In the genomic region with DNA sequence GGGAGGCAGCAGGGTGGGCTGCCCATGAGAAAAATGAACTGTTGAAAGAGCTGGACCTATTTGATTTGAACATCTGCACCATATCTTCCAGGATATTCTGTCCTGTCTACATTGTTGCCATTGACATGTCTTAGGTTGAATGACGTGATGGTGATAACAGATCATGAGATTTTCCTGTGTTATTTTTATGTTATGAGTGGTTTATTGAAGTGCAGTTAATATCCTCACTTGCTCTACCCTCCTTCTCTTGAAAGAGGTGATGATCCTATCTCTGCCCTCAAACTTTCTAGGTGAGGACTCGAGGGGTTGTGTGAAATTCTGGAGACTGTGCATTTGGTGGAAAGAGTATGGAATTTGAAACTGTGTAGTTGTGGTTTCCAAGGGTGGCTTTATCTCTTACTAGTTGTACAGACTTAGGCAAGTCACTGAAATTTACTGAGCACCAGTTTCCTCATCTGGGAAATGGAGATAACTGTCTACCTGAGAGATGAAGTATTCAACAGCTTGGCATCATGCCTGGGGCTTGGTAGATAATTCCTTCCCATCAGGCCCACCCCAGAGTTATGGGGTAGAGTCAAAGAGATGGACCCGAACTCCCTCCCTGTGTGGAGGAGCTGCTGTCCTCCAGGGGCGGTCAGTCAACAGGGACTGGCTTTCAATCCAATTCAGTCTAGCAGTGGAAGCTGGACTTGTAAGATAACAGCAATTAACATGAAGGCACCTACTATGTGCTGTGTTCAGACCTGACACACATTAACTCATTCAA, we compare ENCODE assay signal across 1 cellular context.
TF ChIP-seq lines count a peak whose summit lies in the region.

No MANE protein-coding gene starts in this region.

TF ChIP-seq in K562, 482 proteins besides CTCF, POLR2A, EP300 and RAD21 (continued from another document and continues in another):
- TF ChIP-seq AFF1 (IDR thresholded peaks at IDR 0.05; ENCODE audit: low read depth in 1 of 2, partially characterized antibody in 2 of 2) (peak; percentile 40 to 66), SMAD2 (IDR thresholded peaks at IDR 0.05; ENCODE audit: low read depth, low read length) (no peak), ZKSCAN1 (IDR thresholded peaks at IDR 0.05; ENCODE audit: low read depth, low read length) (peak; percentile 100), POLR2AphosphoS5 (IDR thresholded peaks at IDR 0.05; ENCODE audit: control insufficient read depth, insufficient read depth, low read depth, low read length) (peak; percentile 84), CBFB (CRISPR knock-in tag; IDR thresholded peaks at IDR 0.05) (no peak), ZEB2 (IDR thresholded peaks at IDR 0.05) (peak; percentile 98), LCOR (CRISPR knock-in tag; IDR thresholded peaks at IDR 0.05) (0 out of 2 replicates have a peak, but pooled peaks have one; percentile 65), HNRNPH1 (optimal IDR thresholded peaks at IDR 0.05; ENCODE audit: low read depth, low read length) (no peak), USF1 (CRISPR knock-in tag; IDR thresholded peaks at IDR 0.05) (no peak), CCNT2 (IDR thresholded peaks at IDR 0.05; ENCODE audit: borderline replicate concordance, extremely low read depth, insufficient read length, low read depth, low read length) (peak; percentile 84), RBM22 (IDR thresholded peaks at IDR 0.05; ENCODE audit: low read depth, low read length, poor library complexity, severe bottlenecking) (no peak), FOXA3 (CRISPR knock-in tag; conservative IDR thresholded peaks at IDR 0.05 in 1 of 2, IDR thresholded peaks at IDR 0.05 in 1 of 2) (peak in 1 of 2 experiments; percentile 22; a peak in 1 of 4 replicates), ZNF696 (CRISPR knock-in tag; conservative IDR thresholded peaks at IDR 0.05) (no peak), TAF7 (tag; IDR thresholded peaks at IDR 0.05) (no peak), NFIC (IDR thresholded peaks at IDR 0.05) (peak; percentile 87), TSC22D4 (tag; IDR thresholded peaks at IDR 0.05) (no peak), HLTF (IDR thresholded peaks at IDR 0.05) (no peak), BHLHE40 (IDR thresholded peaks at IDR 0.05; ENCODE audit: low read length) (peak; percentile 20; the same call in 1 of the 2 replicates), ZNF133 (CRISPR knock-in tag; IDR thresholded peaks at IDR 0.05) (no peak), TARDBP (IDR thresholded peaks at IDR 0.05) (no peak), ZNF24 (IDR thresholded peaks at IDR 0.05) (peak; percentile 21; the same call in 1 of the 2 replicates), TRIM28 (IDR thresholded peaks at IDR 0.05) (no peak)
- TF ChIP-seq, protein P1, sequence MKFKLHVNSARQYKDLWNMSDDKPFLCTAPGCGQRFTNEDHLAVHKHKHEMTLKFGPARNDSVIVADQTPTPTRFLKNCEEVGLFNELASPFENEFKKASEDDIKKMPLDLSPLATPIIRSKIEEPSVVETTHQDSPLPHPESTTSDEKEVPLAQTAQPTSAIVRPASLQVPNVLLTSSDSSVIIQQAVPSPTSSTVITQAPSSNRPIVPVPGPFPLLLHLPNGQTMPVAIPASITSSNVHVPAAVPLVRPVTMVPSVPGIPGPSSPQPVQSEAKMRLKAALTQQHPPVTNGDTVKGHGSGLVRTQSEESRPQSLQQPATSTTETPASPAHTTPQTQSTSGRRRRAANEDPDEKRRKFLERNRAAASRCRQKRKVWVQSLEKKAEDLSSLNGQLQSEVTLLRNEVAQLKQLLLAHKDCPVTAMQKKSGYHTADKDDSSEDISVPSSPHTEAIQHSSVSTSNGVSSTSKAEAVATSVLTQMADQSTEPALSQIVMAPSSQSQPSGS (CRISPR knock-in tag; IDR thresholded peaks at IDR 0.05) = no peak
- TF ChIP-seq, protein P2, sequence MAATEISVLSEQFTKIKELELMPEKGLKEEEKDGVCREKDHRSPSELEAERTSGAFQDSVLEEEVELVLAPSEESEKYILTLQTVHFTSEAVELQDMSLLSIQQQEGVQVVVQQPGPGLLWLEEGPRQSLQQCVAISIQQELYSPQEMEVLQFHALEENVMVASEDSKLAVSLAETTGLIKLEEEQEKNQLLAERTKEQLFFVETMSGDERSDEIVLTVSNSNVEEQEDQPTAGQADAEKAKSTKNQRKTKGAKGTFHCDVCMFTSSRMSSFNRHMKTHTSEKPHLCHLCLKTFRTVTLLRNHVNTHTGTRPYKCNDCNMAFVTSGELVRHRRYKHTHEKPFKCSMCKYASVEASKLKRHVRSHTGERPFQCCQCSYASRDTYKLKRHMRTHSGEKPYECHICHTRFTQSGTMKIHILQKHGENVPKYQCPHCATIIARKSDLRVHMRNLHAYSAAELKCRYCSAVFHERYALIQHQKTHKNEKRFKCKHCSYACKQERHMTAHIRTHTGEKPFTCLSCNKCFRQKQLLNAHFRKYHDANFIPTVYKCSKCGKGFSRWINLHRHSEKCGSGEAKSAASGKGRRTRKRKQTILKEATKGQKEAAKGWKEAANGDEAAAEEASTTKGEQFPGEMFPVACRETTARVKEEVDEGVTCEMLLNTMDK (IDR thresholded peaks at IDR 0.05; ENCODE audit: borderline replicate concordance, insufficient read depth, low read depth, low read length, poor library complexity, severe bottlenecking) = no peak
- TF ChIP-seq, protein P3, sequence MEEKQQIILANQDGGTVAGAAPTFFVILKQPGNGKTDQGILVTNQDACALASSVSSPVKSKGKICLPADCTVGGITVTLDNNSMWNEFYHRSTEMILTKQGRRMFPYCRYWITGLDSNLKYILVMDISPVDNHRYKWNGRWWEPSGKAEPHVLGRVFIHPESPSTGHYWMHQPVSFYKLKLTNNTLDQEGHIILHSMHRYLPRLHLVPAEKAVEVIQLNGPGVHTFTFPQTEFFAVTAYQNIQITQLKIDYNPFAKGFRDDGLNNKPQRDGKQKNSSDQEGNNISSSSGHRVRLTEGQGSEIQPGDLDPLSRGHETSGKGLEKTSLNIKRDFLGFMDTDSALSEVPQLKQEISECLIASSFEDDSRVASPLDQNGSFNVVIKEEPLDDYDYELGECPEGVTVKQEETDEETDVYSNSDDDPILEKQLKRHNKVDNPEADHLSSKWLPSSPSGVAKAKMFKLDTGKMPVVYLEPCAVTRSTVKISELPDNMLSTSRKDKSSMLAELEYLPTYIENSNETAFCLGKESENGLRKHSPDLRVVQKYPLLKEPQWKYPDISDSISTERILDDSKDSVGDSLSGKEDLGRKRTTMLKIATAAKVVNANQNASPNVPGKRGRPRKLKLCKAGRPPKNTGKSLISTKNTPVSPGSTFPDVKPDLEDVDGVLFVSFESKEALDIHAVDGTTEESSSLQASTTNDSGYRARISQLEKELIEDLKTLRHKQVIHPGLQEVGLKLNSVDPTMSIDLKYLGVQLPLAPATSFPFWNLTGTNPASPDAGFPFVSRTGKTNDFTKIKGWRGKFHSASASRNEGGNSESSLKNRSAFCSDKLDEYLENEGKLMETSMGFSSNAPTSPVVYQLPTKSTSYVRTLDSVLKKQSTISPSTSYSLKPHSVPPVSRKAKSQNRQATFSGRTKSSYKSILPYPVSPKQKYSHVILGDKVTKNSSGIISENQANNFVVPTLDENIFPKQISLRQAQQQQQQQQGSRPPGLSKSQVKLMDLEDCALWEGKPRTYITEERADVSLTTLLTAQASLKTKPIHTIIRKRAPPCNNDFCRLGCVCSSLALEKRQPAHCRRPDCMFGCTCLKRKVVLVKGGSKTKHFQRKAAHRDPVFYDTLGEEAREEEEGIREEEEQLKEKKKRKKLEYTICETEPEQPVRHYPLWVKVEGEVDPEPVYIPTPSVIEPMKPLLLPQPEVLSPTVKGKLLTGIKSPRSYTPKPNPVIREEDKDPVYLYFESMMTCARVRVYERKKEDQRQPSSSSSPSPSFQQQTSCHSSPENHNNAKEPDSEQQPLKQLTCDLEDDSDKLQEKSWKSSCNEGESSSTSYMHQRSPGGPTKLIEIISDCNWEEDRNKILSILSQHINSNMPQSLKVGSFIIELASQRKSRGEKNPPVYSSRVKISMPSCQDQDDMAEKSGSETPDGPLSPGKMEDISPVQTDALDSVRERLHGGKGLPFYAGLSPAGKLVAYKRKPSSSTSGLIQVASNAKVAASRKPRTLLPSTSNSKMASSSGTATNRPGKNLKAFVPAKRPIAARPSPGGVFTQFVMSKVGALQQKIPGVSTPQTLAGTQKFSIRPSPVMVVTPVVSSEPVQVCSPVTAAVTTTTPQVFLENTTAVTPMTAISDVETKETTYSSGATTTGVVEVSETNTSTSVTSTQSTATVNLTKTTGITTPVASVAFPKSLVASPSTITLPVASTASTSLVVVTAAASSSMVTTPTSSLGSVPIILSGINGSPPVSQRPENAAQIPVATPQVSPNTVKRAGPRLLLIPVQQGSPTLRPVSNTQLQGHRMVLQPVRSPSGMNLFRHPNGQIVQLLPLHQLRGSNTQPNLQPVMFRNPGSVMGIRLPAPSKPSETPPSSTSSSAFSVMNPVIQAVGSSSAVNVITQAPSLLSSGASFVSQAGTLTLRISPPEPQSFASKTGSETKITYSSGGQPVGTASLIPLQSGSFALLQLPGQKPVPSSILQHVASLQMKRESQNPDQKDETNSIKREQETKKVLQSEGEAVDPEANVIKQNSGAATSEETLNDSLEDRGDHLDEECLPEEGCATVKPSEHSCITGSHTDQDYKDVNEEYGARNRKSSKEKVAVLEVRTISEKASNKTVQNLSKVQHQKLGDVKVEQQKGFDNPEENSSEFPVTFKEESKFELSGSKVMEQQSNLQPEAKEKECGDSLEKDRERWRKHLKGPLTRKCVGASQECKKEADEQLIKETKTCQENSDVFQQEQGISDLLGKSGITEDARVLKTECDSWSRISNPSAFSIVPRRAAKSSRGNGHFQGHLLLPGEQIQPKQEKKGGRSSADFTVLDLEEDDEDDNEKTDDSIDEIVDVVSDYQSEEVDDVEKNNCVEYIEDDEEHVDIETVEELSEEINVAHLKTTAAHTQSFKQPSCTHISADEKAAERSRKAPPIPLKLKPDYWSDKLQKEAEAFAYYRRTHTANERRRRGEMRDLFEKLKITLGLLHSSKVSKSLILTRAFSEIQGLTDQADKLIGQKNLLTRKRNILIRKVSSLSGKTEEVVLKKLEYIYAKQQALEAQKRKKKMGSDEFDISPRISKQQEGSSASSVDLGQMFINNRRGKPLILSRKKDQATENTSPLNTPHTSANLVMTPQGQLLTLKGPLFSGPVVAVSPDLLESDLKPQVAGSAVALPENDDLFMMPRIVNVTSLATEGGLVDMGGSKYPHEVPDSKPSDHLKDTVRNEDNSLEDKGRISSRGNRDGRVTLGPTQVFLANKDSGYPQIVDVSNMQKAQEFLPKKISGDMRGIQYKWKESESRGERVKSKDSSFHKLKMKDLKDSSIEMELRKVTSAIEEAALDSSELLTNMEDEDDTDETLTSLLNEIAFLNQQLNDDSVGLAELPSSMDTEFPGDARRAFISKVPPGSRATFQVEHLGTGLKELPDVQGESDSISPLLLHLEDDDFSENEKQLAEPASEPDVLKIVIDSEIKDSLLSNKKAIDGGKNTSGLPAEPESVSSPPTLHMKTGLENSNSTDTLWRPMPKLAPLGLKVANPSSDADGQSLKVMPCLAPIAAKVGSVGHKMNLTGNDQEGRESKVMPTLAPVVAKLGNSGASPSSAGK (IDR thresholded peaks at IDR 0.05) = no peak
- TF ChIP-seq, protein P4, sequence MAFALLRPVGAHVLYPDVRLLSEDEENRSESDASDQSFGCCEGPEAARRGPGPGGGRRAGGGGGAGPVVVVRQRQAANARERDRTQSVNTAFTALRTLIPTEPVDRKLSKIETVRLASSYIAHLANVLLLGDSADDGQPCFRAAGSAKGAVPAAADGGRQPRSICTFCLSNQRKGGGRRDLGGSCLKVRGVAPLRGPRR (CRISPR knock-in tag; IDR thresholded peaks at IDR 0.05) = no peak
- TF ChIP-seq, protein P5, sequence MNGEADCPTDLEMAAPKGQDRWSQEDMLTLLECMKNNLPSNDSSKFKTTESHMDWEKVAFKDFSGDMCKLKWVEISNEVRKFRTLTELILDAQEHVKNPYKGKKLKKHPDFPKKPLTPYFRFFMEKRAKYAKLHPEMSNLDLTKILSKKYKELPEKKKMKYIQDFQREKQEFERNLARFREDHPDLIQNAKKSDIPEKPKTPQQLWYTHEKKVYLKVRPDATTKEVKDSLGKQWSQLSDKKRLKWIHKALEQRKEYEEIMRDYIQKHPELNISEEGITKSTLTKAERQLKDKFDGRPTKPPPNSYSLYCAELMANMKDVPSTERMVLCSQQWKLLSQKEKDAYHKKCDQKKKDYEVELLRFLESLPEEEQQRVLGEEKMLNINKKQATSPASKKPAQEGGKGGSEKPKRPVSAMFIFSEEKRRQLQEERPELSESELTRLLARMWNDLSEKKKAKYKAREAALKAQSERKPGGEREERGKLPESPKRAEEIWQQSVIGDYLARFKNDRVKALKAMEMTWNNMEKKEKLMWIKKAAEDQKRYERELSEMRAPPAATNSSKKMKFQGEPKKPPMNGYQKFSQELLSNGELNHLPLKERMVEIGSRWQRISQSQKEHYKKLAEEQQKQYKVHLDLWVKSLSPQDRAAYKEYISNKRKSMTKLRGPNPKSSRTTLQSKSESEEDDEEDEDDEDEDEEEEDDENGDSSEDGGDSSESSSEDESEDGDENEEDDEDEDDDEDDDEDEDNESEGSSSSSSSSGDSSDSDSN (IDR thresholded peaks at IDR 0.05; ENCODE audit: borderline replicate concordance in 1 of 2, low read depth in 2 of 2, low read length in 2 of 2) = 0 out of 4 replicates have a peak, but pooled peaks of 1 of the 2 experiments have one; percentile 13
